Comparison of ENCODE assay signal across 1 cellular context in the genomic region with DNA sequence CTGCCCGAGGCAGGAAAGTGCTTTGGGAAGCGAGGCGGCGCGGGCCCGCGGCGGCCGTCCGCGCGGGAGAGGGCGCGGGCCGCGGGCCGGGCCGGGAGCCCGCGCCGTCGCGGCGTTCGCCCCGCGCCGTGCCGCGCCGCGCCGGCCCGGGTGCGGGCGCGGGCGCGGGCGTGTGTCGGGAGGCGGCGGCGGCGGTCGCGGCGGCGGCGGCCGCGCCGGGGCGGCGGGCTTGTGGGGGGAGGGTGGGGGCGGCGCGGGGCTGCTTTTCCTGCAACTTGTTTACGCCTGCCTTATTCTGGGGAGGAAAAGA.
TF ChIP-seq lines count a peak whose summit lies in the region.

No MANE protein-coding gene starts in this region.

TF ChIP-seq in GM23338, 12 proteins besides CTCF, POLR2A, EP300 and RAD21 (continued from another document):
- TF ChIP-seq, protein P1, sequence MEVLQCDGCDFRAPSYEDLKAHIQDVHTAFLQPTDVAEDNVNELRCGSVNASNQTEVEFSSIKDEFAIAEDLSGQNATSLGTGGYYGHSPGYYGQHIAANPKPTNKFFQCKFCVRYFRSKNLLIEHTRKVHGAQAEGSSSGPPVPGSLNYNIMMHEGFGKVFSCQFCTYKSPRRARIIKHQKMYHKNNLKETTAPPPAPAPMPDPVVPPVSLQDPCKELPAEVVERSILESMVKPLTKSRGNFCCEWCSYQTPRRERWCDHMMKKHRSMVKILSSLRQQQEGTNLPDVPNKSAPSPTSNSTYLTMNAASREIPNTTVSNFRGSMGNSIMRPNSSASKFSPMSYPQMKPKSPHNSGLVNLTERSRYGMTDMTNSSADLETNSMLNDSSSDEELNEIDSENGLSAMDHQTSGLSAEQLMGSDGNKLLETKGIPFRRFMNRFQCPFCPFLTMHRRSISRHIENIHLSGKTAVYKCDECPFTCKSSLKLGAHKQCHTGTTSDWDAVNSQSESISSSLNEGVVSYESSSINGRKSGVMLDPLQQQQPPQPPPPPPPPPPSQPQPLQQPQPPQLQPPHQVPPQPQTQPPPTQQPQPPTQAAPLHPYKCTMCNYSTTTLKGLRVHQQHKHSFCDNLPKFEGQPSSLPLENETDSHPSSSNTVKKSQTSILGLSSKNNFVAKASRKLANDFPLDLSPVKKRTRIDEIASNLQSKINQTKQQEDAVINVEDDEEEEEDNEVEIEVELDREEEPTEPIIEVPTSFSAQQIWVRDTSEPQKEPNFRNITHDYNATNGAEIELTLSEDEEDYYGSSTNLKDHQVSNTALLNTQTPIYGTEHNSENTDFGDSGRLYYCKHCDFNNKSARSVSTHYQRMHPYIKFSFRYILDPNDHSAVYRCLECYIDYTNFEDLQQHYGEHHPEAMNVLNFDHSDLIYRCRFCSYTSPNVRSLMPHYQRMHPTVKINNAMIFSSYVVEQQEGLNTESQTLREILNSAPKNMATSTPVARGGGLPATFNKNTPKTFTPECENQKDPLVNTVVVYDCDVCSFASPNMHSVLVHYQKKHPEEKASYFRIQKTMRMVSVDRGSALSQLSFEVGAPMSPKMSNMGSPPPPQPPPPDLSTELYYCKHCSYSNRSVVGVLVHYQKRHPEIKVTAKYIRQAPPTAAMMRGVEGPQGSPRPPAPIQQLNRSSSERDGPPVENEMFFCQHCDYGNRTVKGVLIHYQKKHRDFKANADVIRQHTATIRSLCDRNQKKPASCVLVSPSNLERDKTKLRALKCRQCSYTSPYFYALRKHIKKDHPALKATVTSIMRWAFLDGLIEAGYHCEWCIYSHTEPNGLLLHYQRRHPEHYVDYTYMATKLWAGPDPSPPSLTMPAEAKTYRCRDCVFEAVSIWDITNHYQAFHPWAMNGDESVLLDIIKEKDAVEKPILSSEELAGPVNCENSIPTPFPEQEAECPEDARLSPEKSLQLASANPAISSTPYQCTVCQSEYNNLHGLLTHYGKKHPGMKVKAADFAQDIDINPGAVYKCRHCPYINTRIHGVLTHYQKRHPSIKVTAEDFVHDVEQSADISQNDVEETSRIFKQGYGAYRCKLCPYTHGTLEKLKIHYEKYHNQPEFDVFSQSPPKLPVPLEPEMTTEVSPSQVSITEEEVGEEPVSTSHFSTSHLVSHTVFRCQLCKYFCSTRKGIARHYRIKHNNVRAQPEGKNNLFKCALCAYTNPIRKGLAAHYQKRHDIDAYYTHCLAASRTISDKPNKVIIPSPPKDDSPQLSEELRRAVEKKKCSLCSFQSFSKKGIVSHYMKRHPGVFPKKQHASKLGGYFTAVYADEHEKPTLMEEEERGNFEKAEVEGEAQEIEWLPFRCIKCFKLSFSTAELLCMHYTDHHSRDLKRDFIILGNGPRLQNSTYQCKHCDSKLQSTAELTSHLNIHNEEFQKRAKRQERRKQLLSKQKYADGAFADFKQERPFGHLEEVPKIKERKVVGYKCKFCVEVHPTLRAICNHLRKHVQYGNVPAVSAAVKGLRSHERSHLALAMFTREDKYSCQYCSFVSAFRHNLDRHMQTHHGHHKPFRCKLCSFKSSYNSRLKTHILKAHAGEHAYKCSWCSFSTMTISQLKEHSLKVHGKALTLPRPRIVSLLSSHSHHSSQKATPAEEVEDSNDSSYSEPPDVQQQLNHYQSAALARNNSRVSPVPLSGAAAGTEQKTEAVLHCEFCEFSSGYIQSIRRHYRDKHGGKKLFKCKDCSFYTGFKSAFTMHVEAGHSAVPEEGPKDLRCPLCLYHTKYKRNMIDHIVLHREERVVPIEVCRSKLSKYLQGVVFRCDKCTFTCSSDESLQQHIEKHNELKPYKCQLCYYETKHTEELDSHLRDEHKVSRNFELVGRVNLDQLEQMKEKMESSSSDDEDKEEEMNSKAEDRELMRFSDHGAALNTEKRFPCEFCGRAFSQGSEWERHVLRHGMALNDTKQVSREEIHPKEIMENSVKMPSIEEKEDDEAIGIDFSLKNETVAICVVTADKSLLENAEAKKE (CRISPR knock-in tag; IDR thresholded peaks at IDR 0.05): no peak
- TF ChIP-seq EZH2phosphoT487 (IDR thresholded peaks at IDR 0.05; ENCODE audit: unreplicated experiment): no peak
- TF ChIP-seq ZNF331 (CRISPR knock-in tag; IDR thresholded peaks at IDR 0.05; ENCODE audit: low read depth): no peak
- TF ChIP-seq, protein P2, sequence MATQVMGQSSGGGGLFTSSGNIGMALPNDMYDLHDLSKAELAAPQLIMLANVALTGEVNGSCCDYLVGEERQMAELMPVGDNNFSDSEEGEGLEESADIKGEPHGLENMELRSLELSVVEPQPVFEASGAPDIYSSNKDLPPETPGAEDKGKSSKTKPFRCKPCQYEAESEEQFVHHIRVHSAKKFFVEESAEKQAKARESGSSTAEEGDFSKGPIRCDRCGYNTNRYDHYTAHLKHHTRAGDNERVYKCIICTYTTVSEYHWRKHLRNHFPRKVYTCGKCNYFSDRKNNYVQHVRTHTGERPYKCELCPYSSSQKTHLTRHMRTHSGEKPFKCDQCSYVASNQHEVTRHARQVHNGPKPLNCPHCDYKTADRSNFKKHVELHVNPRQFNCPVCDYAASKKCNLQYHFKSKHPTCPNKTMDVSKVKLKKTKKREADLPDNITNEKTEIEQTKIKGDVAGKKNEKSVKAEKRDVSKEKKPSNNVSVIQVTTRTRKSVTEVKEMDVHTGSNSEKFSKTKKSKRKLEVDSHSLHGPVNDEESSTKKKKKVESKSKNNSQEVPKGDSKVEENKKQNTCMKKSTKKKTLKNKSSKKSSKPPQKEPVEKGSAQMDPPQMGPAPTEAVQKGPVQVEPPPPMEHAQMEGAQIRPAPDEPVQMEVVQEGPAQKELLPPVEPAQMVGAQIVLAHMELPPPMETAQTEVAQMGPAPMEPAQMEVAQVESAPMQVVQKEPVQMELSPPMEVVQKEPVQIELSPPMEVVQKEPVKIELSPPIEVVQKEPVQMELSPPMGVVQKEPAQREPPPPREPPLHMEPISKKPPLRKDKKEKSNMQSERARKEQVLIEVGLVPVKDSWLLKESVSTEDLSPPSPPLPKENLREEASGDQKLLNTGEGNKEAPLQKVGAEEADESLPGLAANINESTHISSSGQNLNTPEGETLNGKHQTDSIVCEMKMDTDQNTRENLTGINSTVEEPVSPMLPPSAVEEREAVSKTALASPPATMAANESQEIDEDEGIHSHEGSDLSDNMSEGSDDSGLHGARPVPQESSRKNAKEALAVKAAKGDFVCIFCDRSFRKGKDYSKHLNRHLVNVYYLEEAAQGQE (IDR thresholded peaks at IDR 0.05; ENCODE audit: unreplicated experiment): no peak
